ENCODE assay signal across 16 cellular contexts in genomic region chr3:72353236-72354105, GRCh38.
DNase-seq lines count a peak whose midpoint lies in the region; ATAC-seq, FAIRE-seq and TF ChIP-seq lines count a peak whose summit lies in the region.
"Had no signal": no experiment of that assay in that cellular context is flagged by ENCODE, and none has a peak within 500 bp of the region (broad histone marks: within the 10 kb centered on the region; RNA-seq: fewer than 3 reads in every experiment).

No MANE protein-coding gene starts in this region.

- H4K5ac ChIP-seq in IMR-90 (ENCODE audit: low read depth, low read length) (no peak overlapping the region), H1 (ENCODE audit: insufficient read length, low read depth, low read length) (no peak overlapping the region)

- no peak overlapping the region for H2BK5ac ChIP-seq in IMR-90 (ENCODE audit: low read depth, low read length, poor library complexity, severe bottlenecking)
- no peak overlapping the region for H2BK5ac ChIP-seq in H1 (ENCODE audit: low read depth, low read length)
- H2BK5ac ChIP-seq in mesenchymal stem cell (ENCODE audit: low read depth, low read length, poor library complexity, severe bottlenecking): no peak overlapping the region

- H2BK12ac ChIP-seq in H1 (ENCODE audit: low read depth, low read length) (no peak overlapping the region; the same call in 1 of the 2 replicates), mesenchymal stem cell (ENCODE audit: low read length in 2 of 2) (peak overlapping the region in 1 of 2 experiments; percentile 41)

- TF ChIP-seq RAD21 in IMR-90 (IDR thresholded peaks at IDR 0.05; ENCODE audit: low read length) (no peak), H1 (IDR thresholded peaks at IDR 0.05 in 1 of 2, conservative IDR thresholded peaks at IDR 0.05 in 1 of 2; ENCODE audit: low read depth in 2 of 2, low read length in 2 of 2) (no peak)

- H3K79me1 ChIP-seq in IMR-90 (ENCODE audit: low read depth in 1 of 2, low read length in 2 of 2) (no peaks in the 10 kb centered on the region), H1 (ENCODE audit: low read depth, low read length) (no peaks in the 10 kb centered on the region), mesenchymal stem cell (replicated peaks; ENCODE audit: low read length, poor library complexity, severe bottlenecking) (no peaks in the 10 kb centered on the region)

- no peak overlapping the region for H2BK15ac ChIP-seq in IMR-90 (ENCODE audit: low read depth, low read length)
- no peak overlapping the region for H2BK15ac ChIP-seq in H1 (ENCODE audit: low read length)
- H2BK15ac ChIP-seq in mesenchymal stem cell (ENCODE audit: low read depth, poor library complexity, severe bottlenecking): no peak overlapping the region

- no peaks in the 10 kb centered on the region; the same call in 1 of the 2 replicates for H3K9me1 ChIP-seq in IMR-90 (ENCODE audit: insufficient read depth, low read length)

- in situ Hi-C loops in IMR-90 (cut with MboI; ENCODE audit: low sequenced_read_pairs): no loop called here

- TF ChIP-seq CTCF in IMR-90 (conservative IDR thresholded peaks at IDR 0.05; ENCODE audit: low read depth, low read length) (no peak), H1 (IDR thresholded peaks at IDR 0.05; ENCODE audit: control extremely low read depth in 1 of 3, insufficient read depth in 1 of 3, low read depth in 1 of 3, low read length in 3 of 3) (no peak)

- intact Hi-C loops in IMR-90 (cut with micrococcal nuclease): no loop called here

- H3K4me1 ChIP-seq in BLaER1 treated with 17β-estradiol and CSF1 and Interleukin-3, amounts not matched to agents 10 nM and 100 nM: peaks cover 17 to 25% (median 21%) of the 10 kb centered on the region in 10 experiments
- H3K4me1 ChIP-seq in IMR-90 (ENCODE audit: control insufficient read depth, insufficient read depth, low read length) (no peaks in the 10 kb centered on the region), H1 (replicated peaks in 1 of 4; ENCODE audit: control insufficient read depth in 3 of 4, insufficient read depth in 4 of 4, low read length in 3 of 4) (no peaks in the 10 kb centered on the region), mesenchymal stem cell (ENCODE audit: control insufficient read depth, insufficient read depth, low read depth, low read length) (no peaks in the 10 kb centered on the region)

- H2AK9ac ChIP-seq in IMR-90 (replicated peaks; ENCODE audit: low read depth, low read length, poor library complexity): no peak overlapping the region

- 0 out of 22 replicates have a peak, but pooled peaks cover 0 to 4% (median 0%) of the 10 kb centered on the region in 11 experiments for H3K9me3 ChIP-seq in BLaER1 treated with 17β-estradiol and CSF1 and Interleukin-3, amounts not matched to agents 10 nM and 100 nM (replicated peaks in 1 of 11)
- H3K9me3 ChIP-seq in IMR-90 (ENCODE audit: control insufficient read depth, insufficient read depth, low read length) (no peaks in the 10 kb centered on the region), H1 (ENCODE audit: insufficient read depth in 2 of 2, low read depth in 1 of 2, low read length in 1 of 2) (0 out of 4 replicates have a peak, but pooled peaks cover 0 to 3% of the 10 kb centered on the region in 2 experiments), mesenchymal stem cell (ENCODE audit: control insufficient read depth, low read length) (no peaks in the 10 kb centered on the region)

- no TSS peak for BruUV-seq in IMR-90 (replicated peaks; lab: Mats Ljungman, UMichigan)

- H2BK20ac ChIP-seq in IMR-90 (ENCODE audit: low read depth, low read length) (no peak overlapping the region), H1 (ENCODE audit: low read length) (no peak overlapping the region)

- H3K27ac ChIP-seq in BLaER1 treated with 17β-estradiol and CSF1 and Interleukin-3, amounts not matched to agents 10 nM and 100 nM: no peak overlapping the region
- H3K27ac ChIP-seq in IMR-90 (ENCODE audit: insufficient read depth, low read length) (no peak overlapping the region), H1 (ENCODE audit: low read depth, low read length) (no peak overlapping the region), mesenchymal stem cell (ENCODE audit: low read length, poor library complexity, severe bottlenecking) (no peak overlapping the region)

- 81% methylated on average over 5 of the region's 18 CpGs; no CpG with 5 or more reads in 1 of the 2 experiments for WGBS in IMR-90 (ENCODE audit: extremely low coverage in 2 of 2, insufficient read length in 1 of 2), 2 experiments
- 89% methylated on average over 18 of the region's 18 CpGs; no CpG with 5 or more reads in 1 of the 2 experiments for WGBS in H1 (ENCODE audit: extremely low coverage in 1 of 2, insufficient coverage in 1 of 2, insufficient read length in 1 of 2, insufficient replicate concordance in 2 of 2, low coverage in 1 of 2, low lambda C conversion rate in 2 of 2, missing lambda C conversion rate in 1 of 2), 2 experiments
- WGBS in mesenchymal stem cell: 89% methylated on average over 16 of the region's 18 CpGs

- no peak overlapping the region for H3K56ac ChIP-seq in IMR-90 (ENCODE audit: extremely low read depth, insufficient read depth, low read length)
- no peak overlapping the region for H3K56ac ChIP-seq in H1 (replicated peaks; ENCODE audit: insufficient read length, low read depth, low read length)

- no peaks in the 10 kb centered on the region for H4K20me1 ChIP-seq in BLaER1 treated with 17β-estradiol and CSF1 and Interleukin-3, amounts not matched to agents 10 nM and 100 nM
- H4K20me1 ChIP-seq in IMR-90 (ENCODE audit: insufficient read depth, low read length) (no peaks in the 10 kb centered on the region; the same call in 1 of the 2 replicates), H1 (replicated peaks in 1 of 2; ENCODE audit: control insufficient read depth in 1 of 2, insufficient read depth in 2 of 2, low read length in 2 of 2) (no peaks in the 10 kb centered on the region)

- no peaks in the 10 kb centered on the region for H3K23me2 ChIP-seq in H1 (ENCODE audit: low read depth, low read length)

- H3K14ac ChIP-seq in IMR-90 (replicated peaks; ENCODE audit: low read depth, low read length): no peak overlapping the region
- no peak overlapping the region for H3K14ac ChIP-seq in H1 (ENCODE audit: insufficient read length)
- no peak overlapping the region for H3K14ac ChIP-seq in mesenchymal stem cell (ENCODE audit: low read length in 2 of 2)

- no peaks in the 10 kb centered on the region for H3K36me3 ChIP-seq in BLaER1 treated with 17β-estradiol and CSF1 and Interleukin-3, amounts not matched to agents 10 nM and 100 nM
- H3K36me3 ChIP-seq in IMR-90 (ENCODE audit: control insufficient read depth, insufficient read depth, low read length): no peaks in the 10 kb centered on the region
- H3K36me3 ChIP-seq in H1 (ENCODE audit: control insufficient read depth in 2 of 4, insufficient read depth in 4 of 4, low read length in 3 of 4): no peaks in the 10 kb centered on the region
- no peaks in the 10 kb centered on the region for H3K36me3 ChIP-seq in mesenchymal stem cell (ENCODE audit: control insufficient read depth in 1 of 2, insufficient read depth in 2 of 2, low read depth in 1 of 2, low read length in 2 of 2)

- dilution Hi-C loops in IMR-90 (cut with HindIII; ENCODE audit: low sequenced_read_pairs, unreplicated experiment): no loop called here

- POLR2A ChIA-PET in IMR-90 (lab: Charles Lee; ENCODE audit: unreplicated experiment) (no interaction called here), H1 (lab: Charles Lee; ENCODE audit: partially characterized antibody) (no interaction called here)

- no peak overlapping the region for H4K91ac ChIP-seq in IMR-90 (ENCODE audit: insufficient read depth, low read depth, low read length)
- no peak overlapping the region for H4K91ac ChIP-seq in H1 (replicated peaks; ENCODE audit: insufficient read length, low read length)
- no peak overlapping the region for H4K91ac ChIP-seq in mesenchymal stem cell (ENCODE audit: low read length)

- H2BK120ac ChIP-seq in IMR-90 (ENCODE audit: low read depth, low read length) (no peak overlapping the region), H1 (replicated peaks; ENCODE audit: low read depth, low read length) (no peak overlapping the region), mesenchymal stem cell (ENCODE audit: low read depth, low read length) (no peak overlapping the region)

- TF ChIP-seq EP300 in H1 (IDR thresholded peaks at IDR 0.05; ENCODE audit: borderline replicate concordance in 1 of 2, low read depth in 2 of 2, low read length in 2 of 2): no peak

- H3K79me2 ChIP-seq in H1 (ENCODE audit: control insufficient read depth in 1 of 2, insufficient read depth in 2 of 2, low read length in 2 of 2): no peaks in the 10 kb centered on the region

- no peak for FAIRE-seq in H1 (lab: Jason Lieb, UNC)
- FAIRE-seq: HepG2 had no signal

- H3K18ac ChIP-seq in IMR-90 (ENCODE audit: low read depth, low read length) (no peak overlapping the region), H1 (ENCODE audit: extremely low read depth, low read length) (no peak overlapping the region), mesenchymal stem cell (ENCODE audit: low read depth in 1 of 2, low read length in 2 of 2) (no peak overlapping the region)

- peaks cover 0 to 6% (median 0%) of the 10 kb centered on the region in 11 experiments; a peak in 1 of 22 replicates for H3K27me3 ChIP-seq in BLaER1 treated with 17β-estradiol and CSF1 and Interleukin-3, amounts not matched to agents 10 nM and 100 nM
- peaks cover 11% of the 10 kb centered on the region for H3K27me3 ChIP-seq in IMR-90 (ENCODE audit: control insufficient read depth, insufficient read depth, low read length)
- no peaks in the 10 kb centered on the region for H3K27me3 ChIP-seq in H1 (replicated peaks in 1 of 4; ENCODE audit: control insufficient read depth in 3 of 4, extremely low read depth in 1 of 4, insufficient read depth in 3 of 4, low read length in 3 of 4)
- peaks cover 0 to 7% of the 10 kb centered on the region in 2 experiments for H3K27me3 ChIP-seq in mesenchymal stem cell (ENCODE audit: control insufficient read depth in 1 of 2, insufficient read depth in 1 of 2, low read length in 2 of 2)

- H4K8ac ChIP-seq in IMR-90 (ENCODE audit: low read depth in 2 of 2, low read length in 2 of 2) (no peak overlapping the region), H1 (ENCODE audit: extremely low read depth, insufficient read depth, low read length) (peak overlapping the region; percentile 9; the same call in 1 of the 2 replicates), mesenchymal stem cell (ENCODE audit: low read length) (no peak overlapping the region)

- DNase-seq in IMR-90 (peak; percentile 8), H1 (ENCODE audit: low read depth in 1 of 2, low spot score in 2 of 2) (no peak), mesenchymal stem cell (no peak), SKM-1 (lab: John Stamatoyannopoulos, UW; ENCODE audit: unreplicated experiment) (no peak), NCI-H526 (lab: John Stamatoyannopoulos, UW) (no peak)
- no peak for DNase-seq in effector CD8-positive, alpha-beta T cell (lab: John Stamatoyannopoulos, UW)
- DNase-seq: CD4-positive, alpha-beta T cell; DND-41; GF-D8; H7; Karpas-422; NCI-H1930; NCI-H69 had no signal

- CTCF ChIA-PET in IMR-90 (lab: Yijun Ruan, JAX): no interaction called here
- CTCF ChIA-PET in H1 (lab: Charles Lee; ENCODE audit: partially characterized antibody): no interaction called here

- H3K23ac ChIP-seq in IMR-90 (ENCODE audit: low read depth, low read length) (no peak overlapping the region), H1 (ENCODE audit: insufficient read length) (no peak overlapping the region), mesenchymal stem cell (ENCODE audit: low read length in 2 of 2) (no peak overlapping the region)

- no peak overlapping the region for H3K4ac ChIP-seq in IMR-90 (ENCODE audit: low read depth, low read length)
- no peak overlapping the region for H3K4ac ChIP-seq in H1 (replicated peaks; ENCODE audit: insufficient read length, low read depth, low read length)
- no peak overlapping the region for H3K4ac ChIP-seq in mesenchymal stem cell (ENCODE audit: low read depth in 1 of 2, low read length in 2 of 2)

- TF ChIP-seq POLR2A in IMR-90 (IDR thresholded peaks at IDR 0.05; ENCODE audit: low read depth, low read length) (no peak), H1 (IDR thresholded peaks at IDR 0.05; ENCODE audit: control extremely low read depth in 1 of 2, low read depth in 2 of 2, low read length in 2 of 2) (no peak)

- no peak overlapping the region for H3K9ac ChIP-seq in BLaER1 treated with 17β-estradiol and CSF1 and Interleukin-3, amounts not matched to agents 10 nM and 100 nM
- H3K9ac ChIP-seq in IMR-90 (ENCODE audit: low read depth, low read length): no peak overlapping the region
- no peak overlapping the region; a peak in 1 of 7 replicates for H3K9ac ChIP-seq in H1 (replicated peaks in 1 of 4; ENCODE audit: extremely low read depth in 1 of 4, low read depth in 3 of 4, low read length in 3 of 4)
- peak overlapping the region; percentile 22 for H3K9ac ChIP-seq in mesenchymal stem cell (ENCODE audit: low read length)

- H2AFZ ChIP-seq in IMR-90 (replicated peaks; ENCODE audit: low read length, poor library complexity) (no peak overlapping the region), H1 (ENCODE audit: low read length) (no peak overlapping the region), mesenchymal stem cell (ENCODE audit: low read depth, low read length) (no peak overlapping the region)

- ATAC-seq in IMR-90 (ENCODE audit: low read depth) (no peak), HG02840 (IDR thresholded peaks at IDR 0.05; ENCODE audit: low FRiP score, unreplicated experiment) (no peak)
- ATAC-seq: HepG2 had no signal

- peak overlapping the region; percentile 29 to 68 (median 54) for H3K4me2 ChIP-seq in BLaER1 treated with 17β-estradiol and CSF1 and Interleukin-3, amounts not matched to agents 10 nM and 100 nM
- H3K4me2 ChIP-seq in IMR-90 (ENCODE audit: low read depth, low read length) (no peak overlapping the region), H1 (ENCODE audit: insufficient read depth in 1 of 2, low read depth in 2 of 2, low read length in 2 of 2) (no peak overlapping the region), mesenchymal stem cell (ENCODE audit: low read length, poor library complexity, severe bottlenecking) (no peak overlapping the region)

- H3K4me3 ChIP-seq in BLaER1 treated with 17β-estradiol and CSF1 and Interleukin-3, amounts not matched to agents 10 nM and 100 nM: no peak overlapping the region
- H3K4me3 ChIP-seq in IMR-90 (ENCODE audit: insufficient read depth, low read depth, low read length): no peak overlapping the region
- H3K4me3 ChIP-seq in H1 (ENCODE audit: extremely low read depth in 1 of 4, insufficient read depth in 2 of 4, low read depth in 3 of 4, low read length in 4 of 4): no peak overlapping the region
- H3K4me3 ChIP-seq in mesenchymal stem cell (ENCODE audit: insufficient read depth in 1 of 2, low read depth in 1 of 2, low read length in 2 of 2): no peak overlapping the region

- no peak overlapping the region for H2AK5ac ChIP-seq in IMR-90 (ENCODE audit: low read depth, low read length)
- no peak overlapping the region for H2AK5ac ChIP-seq in H1 (ENCODE audit: low read depth, low read length)
- H2AK5ac ChIP-seq in mesenchymal stem cell (ENCODE audit: low read length, severe bottlenecking): no peak overlapping the region

Comparison
In these comparisons a context has a peak if more than half of its experiments do, and no peak if none do; other contexts are left out.
1. H3K4me2 ChIP-seq: peak in BLaER1 treated with 17β-estradiol and CSF1 and Interleukin-3, amounts not matched to agents 10 nM and 100 nM (11 of 11); none in IMR-90 (single experiment), H1 (0 of 2) and mesenchymal stem cell (single experiment).